16 cellular contexts compared by ENCODE assay signal in the genomic region with DNA sequence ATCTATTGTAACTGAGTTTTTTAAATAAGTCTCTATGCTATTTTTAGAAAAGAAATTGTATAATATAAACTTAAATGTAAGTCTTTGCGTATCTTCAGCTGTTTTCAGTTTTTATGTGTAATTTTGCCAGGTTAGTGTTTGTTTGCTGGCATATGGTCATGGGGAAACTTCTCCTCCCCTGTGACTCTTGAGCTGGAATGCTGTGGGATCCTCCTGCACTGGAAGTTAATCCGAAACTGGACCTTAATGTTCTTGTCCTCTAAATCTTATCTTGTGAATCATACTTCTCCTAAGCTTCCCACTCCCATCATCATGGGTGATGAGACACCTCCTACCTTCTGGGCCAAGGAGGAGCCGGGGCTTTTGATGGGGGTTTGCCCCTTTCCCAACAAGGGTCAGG.
"Had no signal": no experiment of that assay in that cellular context is flagged by ENCODE, and none has a peak within 500 bp of the region (broad histone marks: within the 10 kb centered on the region; RNA-seq: fewer than 3 reads in every experiment).

No MANE protein-coding gene starts in this region.

- H3K4me1 ChIP-seq: adrenal gland, parathyroid adenoma, spleen had no signal

- H3K27me3 ChIP-seq: adrenal gland, spleen, tibial artery had no signal

- H2AFZ ChIP-seq: parathyroid adenoma had no signal

- H3K79me2 ChIP-seq: parathyroid adenoma had no signal

- H3K27ac ChIP-seq: adrenal gland, parathyroid adenoma, spleen, tibial artery had no signal

- H3K36me3 ChIP-seq: adrenal gland, spleen, tibial artery had no signal

- DNase-seq: activated CD4-positive, alpha-beta T cell treated with anti-CD3 and anti-CD28 coated beads, Interleukin-2, amount 10 ng/mL, durations not matched to agents 7 days and 5 days; activated CD8-positive, alpha-beta T cell treated with anti-CD3 and anti-CD28 coated beads, Interleukin-2, amount 10 ng/mL, durations not matched to agents 7 days and 5 days; activated effector memory CD4-positive, alpha-beta T cell treated with anti-CD3 and anti-CD28 coated beads, Interleukin-2, amount 50 U/mL, for 16 hours; activated T-cell treated with anti-CD3 and anti-CD28 coated beads, Interleukin-2, amount 50 U/mL, for 48 hours; adrenal gland; cerebellar nuclear complex; cortex of kidney; effector CD4-positive, alpha-beta T cell; foreskin melanocyte; hypothalamus; left ventricle myocardium superior; spleen; stimulated activated CD4-positive, alpha-beta T cell treated with anti-CD3 and anti-CD28 coated beads, Interleukin-4, amount 100 ng/mL, for 4 hours; T1000; tibial artery had no signal

- H3K4me3 ChIP-seq: adrenal gland, spleen, tibial artery had no signal

- H3K9me3 ChIP-seq: adrenal gland, spleen, tibial artery had no signal

- H3K9ac ChIP-seq: parathyroid adenoma had no signal
